ENCODE assay signal across 18 cellular contexts in the genomic region with DNA sequence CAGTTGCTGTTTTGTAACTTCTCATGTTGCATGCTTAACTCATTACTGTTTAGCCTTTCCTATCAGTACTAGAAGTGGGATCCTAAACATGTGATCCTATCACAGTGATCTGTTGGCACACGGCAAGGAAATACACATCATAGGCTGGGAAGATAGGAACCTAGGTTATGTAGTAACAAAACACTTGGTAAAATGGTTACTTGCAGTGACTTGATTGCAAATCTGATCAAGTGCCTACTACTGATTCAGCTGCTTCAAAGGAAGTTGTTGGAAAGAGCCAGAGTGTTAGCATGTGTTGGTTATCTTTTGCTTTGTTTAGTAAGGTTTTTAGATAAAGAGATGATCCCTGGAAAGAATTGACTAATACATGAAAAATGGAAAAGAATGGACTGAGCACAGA. TPM values are rescaled to one million over a fixed set of nuclear protein-coding genes. Genes with fewer than 3 reads are reported as not detected.
DNase-seq lines count a peak whose midpoint lies in the region; FAIRE-seq and TF ChIP-seq lines count a peak whose summit lies in the region.
"Had no signal": no experiment of that assay in that cellular context is flagged by ENCODE, and none has a peak within 500 bp of the region (broad histone marks: within the 10 kb centered on the region; RNA-seq: fewer than 3 reads in every experiment).

No MANE protein-coding gene starts in this region.

- H2BK120ac ChIP-seq in mesendoderm (ENCODE audit: low read depth, low read length): no peak overlapping the region

- no CpG with 5 or more reads among the region's 1 CpG for WGBS in mesendoderm (ENCODE audit: extremely low coverage, insufficient coverage, low lambda C conversion rate)

- FAIRE-seq in GM12891 (lab: Jason Lieb, UNC): peak; percentile 41
- FAIRE-seq: GM12878 had no signal

- H3K4me2 ChIP-seq in mesendoderm (ENCODE audit: low read length): no peak overlapping the region
- H3K4me2 ChIP-seq: BLaER1 had no signal

- H3K27ac ChIP-seq in mesendoderm (ENCODE audit: low read depth, low read length): no peak overlapping the region
- H3K27ac ChIP-seq: BLaER1 had no signal

- H3K79me1 ChIP-seq in mesendoderm (ENCODE audit: low read length): no peaks in the 10 kb centered on the region

- H3K56ac ChIP-seq in mesendoderm (ENCODE audit: low read length): no peak overlapping the region

- no peak overlapping the region for H3K23ac ChIP-seq in mesendoderm (ENCODE audit: low read length)

- no peak for TF ChIP-seq CTCF in fibroblast of the aortic adventitia (IDR thresholded peaks at IDR 0.05; ENCODE audit: insufficient read depth, low read length)

- no peaks in the 10 kb centered on the region for H3K36me3 ChIP-seq in mesendoderm (ENCODE audit: control insufficient read depth, insufficient read depth, low read length)
- H3K36me3 ChIP-seq: BE2C, BLaER1 had no signal

- H4K5ac ChIP-seq in mesendoderm (ENCODE audit: low read length): no peak overlapping the region

- no peaks in the 10 kb centered on the region for H3K79me2 ChIP-seq in mesendoderm (ENCODE audit: control insufficient read depth, insufficient read depth, low read length)

- H3K4me3 ChIP-seq in fibroblast of the aortic adventitia (ENCODE audit: low read depth, low read length) (no peak overlapping the region), mesendoderm (ENCODE audit: low read length) (no peak overlapping the region)
- H3K4me3 ChIP-seq: BLaER1, GM12878 had no signal

- H3K18ac ChIP-seq in mesendoderm (ENCODE audit: low read length): no peak overlapping the region

- no peak overlapping the region for H2BK15ac ChIP-seq in mesendoderm (replicated peaks; ENCODE audit: low read depth)

- H2AK5ac ChIP-seq in mesendoderm (ENCODE audit: low read length): no peak overlapping the region

- H3K9ac ChIP-seq in mesendoderm (ENCODE audit: low read length): no peak overlapping the region
- H3K9ac ChIP-seq: BLaER1 had no signal

- no peak overlapping the region for H2BK5ac ChIP-seq in mesendoderm (ENCODE audit: low read length)

- no peak for DNase-seq in GM12891 (ENCODE audit: insufficient read length, low spot score)
- DNase-seq in fibroblast of the aortic adventitia (ENCODE audit: low read depth): peak; percentile 16
- DNase-seq in mesendoderm: peak; percentile 61
- DNase-seq in dermis blood vessel endothelial cell: no peak
- DNase-seq in putamen (ENCODE audit: low spot score): no peak
- no peak for DNase-seq in HT-29 (ENCODE audit: low spot score)
- DNase-seq: 8988T; ACHN; BE2C; C1 segment of cervical spinal cord; CD4-positive, alpha-beta memory T cell; CD4-positive, CD25-positive, alpha-beta regulatory T cell; CD8-positive, alpha-beta memory T cell; COR-L47; DMS79 treated with DMSO at 0.1 percent for 48 hours had no signal

- no peak for TF ChIP-seq POLR2A in GM12891 (IDR thresholded peaks at IDR 0.05; ENCODE audit: low read depth, low read length)

- H4K8ac ChIP-seq in mesendoderm (ENCODE audit: low read depth, low read length): no peak overlapping the region

- no peaks in the 10 kb centered on the region for H3K27me3 ChIP-seq in mesendoderm (ENCODE audit: insufficient read depth, low read length, poor library complexity)
- H3K27me3 ChIP-seq: BE2C, BLaER1 had no signal

- no peaks in the 10 kb centered on the region for H3K4me1 ChIP-seq in mesendoderm (ENCODE audit: control insufficient read depth, low read depth, low read length)
- H3K4me1 ChIP-seq: BE2C, BLaER1 had no signal

- H3K4ac ChIP-seq in mesendoderm (ENCODE audit: low read depth, low read length): no peak overlapping the region

TF ChIP-seq in GM12891, 5 proteins besides CTCF, POLR2A, EP300 and RAD21:
- TF ChIP-seq POU2F2 (IDR thresholded peaks at IDR 0.05; ENCODE audit: low read depth, low read length) (no peak), PAX5 (IDR thresholded peaks at IDR 0.05; ENCODE audit: insufficient read depth, low read length, severe bottlenecking) (no peak), TAF1 (IDR thresholded peaks at IDR 0.05; ENCODE audit: low read depth, low read length) (no peak), SPI1 (IDR thresholded peaks at IDR 0.05; ENCODE audit: low read depth, low read length) (no peak), POLR2AphosphoS5 (IDR thresholded peaks at IDR 0.05; ENCODE audit: low read depth, low read length) (no peak)

RNA-seq across cellular contexts. Expression of gene VASH2, which starts 8.9 kb away (rescaled TPM):
- polyA plus RNA-seq in GM12891 (2012; ENCODE audit: low read depth, missing spikeins): 8.0 TPM
- total RNA-seq in fibroblast of the aortic adventitia (ENCODE audit: low replicate concordance): 0.90 and 3.3 TPM in 2 replicates
- 86.1 TPM for polyA plus RNA-seq in mesendoderm (2013, experiment 1 of 2)
- polyA plus RNA-seq in mesendoderm (2013, experiment 2 of 2): 89.3 TPM
- total RNA-seq in dermis blood vessel endothelial cell: 0.17 and 0.19 TPM in 2 replicates
- total RNA-seq in HT-29 (2014; rRNA removed; shearing (Covaris generic)): 0.55 and 2.9 TPM in 2 replicates
- total RNA-seq: CD4-positive, alpha-beta memory T cell had no signal
- polyA plus RNA-seq: CD14-positive monocyte; CD8-positive, alpha-beta memory T cell had no signal

Comparison
In these comparisons a context has a peak if more than half of its experiments do, and no peak if none do; other contexts are left out.
1. DNase-seq: peak in fibroblast of the aortic adventitia (single experiment) and mesendoderm (single experiment); none in GM12891 (single experiment), dermis blood vessel endothelial cell (single experiment), putamen (single experiment) and HT-29 (single experiment).